ENCODE assay signal across 12 cellular contexts in genomic region chr4:11426716-11427115, GRCh38. TPM values are rescaled to one million over a fixed set of nuclear protein-coding genes. Genes with fewer than 3 reads are reported as not detected.
A peak's percentile ranks its signal among the peaks of the same experiment; 100 is the strongest.
DNase-seq lines count a peak whose midpoint lies in the region; ATAC-seq and TF ChIP-seq lines count a peak whose summit lies in the region.
"Had no signal": no experiment of that assay in that cellular context is flagged by ENCODE, and none has a peak within 500 bp of the region (broad histone marks: within the 10 kb centered on the region; RNA-seq: fewer than 3 reads in every experiment).

No MANE protein-coding gene starts in this region.

- no peak for ATAC-seq in T-helper 17 cell
- ATAC-seq: activated CD4-positive, CD25-positive, alpha-beta regulatory T cell treated with anti-CD3 and anti-CD28 coated beads, Interleukin-2, amount 50 U/mL, for 24 hours had no signal

- H3K4me1 Mint-ChIP-seq in T-helper 17 cell (peaks cover 11% of the 10 kb centered on the region), glutamatergic neuron (ENCODE audit: low read depth, unreplicated experiment) (peaks cover 6% of the 10 kb centered on the region)

- no peak overlapping the region for H3K27ac Mint-ChIP-seq in T-helper 17 cell
- no peak overlapping the region for H3K27ac Mint-ChIP-seq in glutamatergic neuron (ENCODE audit: unreplicated experiment)
- H3K27ac Mint-ChIP-seq: CD4-positive, alpha-beta memory T cell had no signal

- peak overlapping the region; percentile 46 to 48 for H3K4me3 ChIP-seq in prostate gland
- H3K4me3 ChIP-seq: HAP-1 had no signal

- 19% methylated on average over 10 of the region's 10 CpGs for WGBS in prostate gland

- H3K27me3 Mint-ChIP-seq in T-helper 17 cell, result peaks cover 33% of the 10 kb centered on the region
- peaks cover 11% of the 10 kb centered on the region for H3K27me3 Mint-ChIP-seq in glutamatergic neuron (ENCODE audit: unreplicated experiment)

- TF ChIP-seq POLR2A in prostate gland (IDR thresholded peaks at IDR 0.05), result no peak

- H3K9me3 ChIP-seq in T-helper 17 cell (ENCODE audit: control insufficient read depth, low read length, poor library complexity, severe bottlenecking) (no peaks in the 10 kb centered on the region), prostate gland (no peaks in the 10 kb centered on the region)
- H3K9me3 ChIP-seq: HAP-1 had no signal

- TF ChIP-seq CTCF in glutamatergic neuron (IDR thresholded peaks at IDR 0.05; ENCODE audit: partially characterized antibody, unreplicated experiment) (no peak), prostate gland (IDR thresholded peaks at IDR 0.05) (no peak)

- H3K27ac ChIP-seq in prostate gland, result no peak overlapping the region

- intact Hi-C loops in prostate gland (cut with DNase I), result loop anchor here (10.0 kb wide), 1 partner anchor 842 kb away; no protein-coding TSS in a partner anchor

- H3K36me3 Mint-ChIP-seq in T-helper 17 cell (ENCODE audit: low read depth) (peaks cover 2% of the 10 kb centered on the region), glutamatergic neuron (ENCODE audit: unreplicated experiment) (no peaks in the 10 kb centered on the region)
- H3K36me3 Mint-ChIP-seq: CD4-positive, alpha-beta memory T cell had no signal

- no peaks in the 10 kb centered on the region for H3K27me3 ChIP-seq in prostate gland (replicated peaks; ENCODE audit: insufficient read depth)

- no peaks in the 10 kb centered on the region for H3K36me3 ChIP-seq in prostate gland
- H3K36me3 ChIP-seq: HAP-1 had no signal

- H3K4me1 ChIP-seq in prostate gland (replicated peaks), result no peaks in the 10 kb centered on the region
- H3K4me1 ChIP-seq: HAP-1 had no signal

- H3K4me3 Mint-ChIP-seq in T-helper 17 cell (peak overlapping the region; percentile 33), glutamatergic neuron (ENCODE audit: unreplicated experiment) (peak overlapping the region; percentile 70)

- DNase-seq in ELF-1 (ENCODE audit: low read depth, low spot score), result peak; percentile 9
- no peak for DNase-seq in T-helper 17 cell
- DNase-seq in glutamatergic neuron, result no peak
- DNase-seq in prostate gland (ENCODE audit: low spot score), result no peak
- no peak for DNase-seq in Kasumi-1 (lab: John Stamatoyannopoulos, UW)
- DNase-seq in AG08396 (ENCODE audit: low spot score), result no peak
- no peak for DNase-seq in NK-92 treated with Interleukin-12 subunit alpha and Interleukin-12 subunit beta, amount 100 ng/mL, for 24 hours (lab: John Stamatoyannopoulos, UW)
- DNase-seq in activated naive CD4-positive, alpha-beta T cell treated with anti-CD3 and anti-CD28 coated beads, Interleukin-2, amount 50 U/mL, for 16 hours, result no peak
- DNase-seq: CD4-positive, alpha-beta memory T cell; stimulated activated CD4-positive, alpha-beta T cell treated with anti-CD3 and anti-CD28 coated beads, Interleukin-2, amount 100 ng/mL, for 48 hours had no signal

- H3K9me3 Mint-ChIP-seq in glutamatergic neuron (ENCODE audit: unreplicated experiment), result peaks cover 6% of the 10 kb centered on the region
- H3K9me3 Mint-ChIP-seq: CD4-positive, alpha-beta memory T cell had no signal

RNA-seq across cellular contexts. Expression of gene HS3ST1, which starts 2.0 kb away (rescaled TPM):
- not detected for total RNA-seq in T-helper 17 cell
- 1.7 TPM for total RNA-seq in glutamatergic neuron (ENCODE audit: unreplicated experiment)
- total RNA-seq in prostate gland, result 1 to 10 TPM; 1.5 to 6.7 TPM
